ENCODE assay signal across 11 cellular contexts in genomic region chr7:6252310-6252709, GRCh38. TPM values are rescaled to one million over a fixed set of nuclear protein-coding genes. Genes with fewer than 3 reads are reported as not detected.
A peak's percentile ranks its signal among the peaks of the same experiment; 100 is the strongest.
DNase-seq lines count a peak whose midpoint lies in the region; ATAC-seq and TF ChIP-seq lines count a peak whose summit lies in the region.
"Had no signal": no experiment of that assay in that cellular context is flagged by ENCODE, and none has a peak within 500 bp of the region (broad histone marks: within the 10 kb centered on the region; RNA-seq: fewer than 3 reads in every experiment).

No MANE protein-coding gene starts in this region.

- peak; percentile 46 for DNase-seq in LoVo (ENCODE audit: low spot score)
- DNase-seq in choroid plexus epithelial cell (ENCODE audit: low read depth): peak; percentile 61
- DNase-seq in myocyte (ENCODE audit: low read depth): peak; percentile 65
- no peak for DNase-seq in NCI-H2029 treated with DMSO at 0.1 percent for 48 hours (lab: John Stamatoyannopoulos, UW)
- DNase-seq in right lobe of liver: no peak
- no peak for DNase-seq in left colon
- DNase-seq: MV-4-11, NCI-H345, spleen had no signal

- intact Hi-C loops in right lobe of liver (cut with DNase I) (no loop called here), left colon (cut with DNase I, micrococcal nuclease) (no loop called here)

- H3K9me3 ChIP-seq in right lobe of liver: no peaks in the 10 kb centered on the region
- H3K9me3 ChIP-seq: spleen had no signal

- H2AFZ ChIP-seq in ACC112 (ENCODE audit: low read length, unreplicated experiment): peak overlapping the region; percentile 24

- WGBS in right lobe of liver (ENCODE audit: insufficient coverage, low coverage, low lambda C conversion rate, missing lambda C conversion rate): 72% methylated on average over 5 of the region's 5 CpGs

- H3K4me1 ChIP-seq in ACC112 (ENCODE audit: control insufficient read depth, insufficient read depth, low read length, unreplicated experiment) (peaks cover 80% of the 10 kb centered on the region), right lobe of liver (peaks cover 0 to 2% (median 0%) of the 10 kb centered on the region in 4 donors)

- H3K27ac ChIP-seq in ACC112 (ENCODE audit: low read depth, low read length): peak overlapping the region; percentile 88
- H3K27ac ChIP-seq in right lobe of liver: no peak overlapping the region
- H3K27ac ChIP-seq: spleen had no signal

- H3K36me3 ChIP-seq in ACC112 (ENCODE audit: insufficient read depth, low read length): 0 out of 2 replicates have a peak, but pooled peaks cover 4% of the 10 kb centered on the region
- no peaks in the 10 kb centered on the region for H3K36me3 ChIP-seq in right lobe of liver
- H3K36me3 ChIP-seq: spleen had no signal

- peaks cover 91% of the 10 kb centered on the region for H3K79me2 ChIP-seq in ACC112 (ENCODE audit: control insufficient read depth, insufficient read depth, low read length, unreplicated experiment)

- H3K27me3 ChIP-seq in ACC112 (ENCODE audit: insufficient read depth, low read length) (no peaks in the 10 kb centered on the region), right lobe of liver (no peaks in the 10 kb centered on the region)
- H3K27me3 ChIP-seq: spleen had no signal

- TF ChIP-seq CTCF in choroid plexus epithelial cell (conservative IDR thresholded peaks at IDR 0.05; ENCODE audit: low read depth, low read length): no peak
- no peak for TF ChIP-seq CTCF in right lobe of liver (IDR thresholded peaks at IDR 0.05)

- H3K4me3 ChIP-seq in ACC112 (ENCODE audit: low read depth, low read length) (peak overlapping the region; percentile 55), choroid plexus epithelial cell (ENCODE audit: low read depth, low read length) (no peak overlapping the region), right lobe of liver (no peak overlapping the region)
- H3K4me3 ChIP-seq: spleen had no signal

- no peak for TF ChIP-seq POLR2A in right lobe of liver (IDR thresholded peaks at IDR 0.05)

- ATAC-seq in right lobe of liver: no peak
- ATAC-seq in left colon: no peak
- ATAC-seq in GM19467 (IDR thresholded peaks at IDR 0.05; ENCODE audit: unreplicated experiment): no peak

RNA-seq across cellular contexts. Expression of gene CYTH3, which starts 20.1 kb away (rescaled TPM):
- 27.4 and 58.6 TPM in 2 replicates for total RNA-seq in myocyte
- 88.7 TPM for polyA plus RNA-seq in myocyte (2012)
- 1 to 10 TPM; 2.7 to 6.6 (median 4.1) TPM for total RNA-seq in right lobe of liver
- total RNA-seq in left colon: 10 to 100 TPM; 12.8 to 13.2 TPM

Comparison
In these comparisons a context has a peak if more than half of its experiments do, and no peak if none do; other contexts are left out.
1. DNase-seq: peak in LoVo (single experiment), choroid plexus epithelial cell (single experiment) and myocyte (single experiment); none in NCI-H2029 treated with DMSO at 0.1 percent for 48 hours (single experiment), right lobe of liver (0 of 3) and left colon (0 of 2).